8 cellular contexts compared by ENCODE assay signal in genomic region chr9:93095205-93096130, GRCh38. TPM values are rescaled to one million over a fixed set of nuclear protein-coding genes. Genes with fewer than 3 reads are reported as not detected.
A peak's percentile ranks its signal among the peaks of the same experiment; 100 is the strongest.
DNase-seq lines count a peak whose midpoint lies in the region; ATAC-seq lines count a peak whose summit lies in the region.

No MANE protein-coding gene starts in this region.

- peak overlapping the region; percentile 46; the same call in 1 of the 2 replicates for H3K4me3 ChIP-seq in GM08714 (ENCODE audit: low read length)

- peak; percentile 98 for DNase-seq in NCI-H1048 (lab: John Stamatoyannopoulos, UW)
- DNase-seq in SK-N-DZ (ENCODE audit: low spot score), result peak; percentile 95
- DNase-seq in activated naive CD4-positive, alpha-beta T cell treated with anti-CD3 and anti-CD28 coated beads, Interleukin-2, amount 50 U/mL, for 16 hours, result peak; percentile 100
- DNase-seq in globus pallidus (ENCODE audit: low spot score), result peak; percentile 100
- DNase-seq in nucleus accumbens (lab: John Stamatoyannopoulos, UW), result peak; percentile 93 to 100 (median 100)
- DNase-seq in superior temporal gyrus (ENCODE audit: extremely low spot score), result peak; percentile 99

- ATAC-seq in HG02588 (IDR thresholded peaks at IDR 0.05; ENCODE audit: unreplicated experiment), result peak; percentile 64

RNA-seq across cellular contexts. Expression of gene CARD19, which starts 0.5 kb away (rescaled TPM):
- polyA plus RNA-seq in SK-N-DZ (2014; cell fraction: cytosol; rRNA removed), result 16.7 and 29.0 TPM in 2 replicates
- polyA plus RNA-seq in SK-N-DZ (2014; cell fraction: nucleus; rRNA removed), result 28.9 and 39.7 TPM in 2 replicates

RNA-seq across cellular contexts. Expression of gene SUSD3, which starts 37.0 kb away (rescaled TPM):
- not detected in 2 replicates for polyA plus RNA-seq in SK-N-DZ (2014; cell fraction: cytosol; rRNA removed)
- polyA plus RNA-seq in SK-N-DZ (2014; cell fraction: nucleus; rRNA removed), result not detected in 2 replicates

RNA-seq across cellular contexts. Expression of gene NINJ1, which starts 38.6 kb away (rescaled TPM):
- 9.9 and 12.7 TPM in 2 replicates for polyA plus RNA-seq in SK-N-DZ (2014; cell fraction: cytosol; rRNA removed)
- 5.5 and 6.9 TPM in 2 replicates for polyA plus RNA-seq in SK-N-DZ (2014; cell fraction: nucleus; rRNA removed)

Comparison
In these comparisons a context has a peak if more than half of its experiments do, and no peak if none do; other contexts are left out.
1. Peak in every context shown above with its lines: DNase-seq, ATAC-seq and H3K4me3 ChIP-seq.